Comparison of ENCODE assay signal across 17 cellular contexts in genomic region chr20:25503946-25504345, GRCh38.
A peak's percentile ranks its signal among the peaks of the same experiment; 100 is the strongest.
DNase-seq lines count a peak whose midpoint lies in the region; ATAC-seq, FAIRE-seq and TF ChIP-seq lines count a peak whose summit lies in the region.
"Had no signal": no experiment of that assay in that cellular context is flagged by ENCODE, and none has a peak within 500 bp of the region (broad histone marks: within the 10 kb centered on the region; RNA-seq: fewer than 3 reads in every experiment).

No MANE protein-coding gene starts in this region.

- H2BK12ac ChIP-seq in H9 (ENCODE audit: insufficient read length, low read depth, low read length), result no peak overlapping the region

- TF ChIP-seq CTCF in H9 (conservative IDR thresholded peaks at IDR 0.05), result no peak
- no peak for TF ChIP-seq CTCF in K562 (IDR thresholded peaks at IDR 0.05 in 2 of 3, conservative IDR thresholded peaks at IDR 0.05 in 1 of 3; ENCODE audit: insufficient read depth in 2 of 3, low read depth in 1 of 3, low read length in 3 of 3)
- no peak for TF ChIP-seq CTCF in nephron progenitor cell (IDR thresholded peaks at IDR 0.05)
- TF ChIP-seq CTCF in progenitor cell of endocrine pancreas (IDR thresholded peaks at IDR 0.05; ENCODE audit: unreplicated experiment), result no peak

- H3K4me1 ChIP-seq in H9 (ENCODE audit: insufficient read depth, low read length) (no peaks in the 10 kb centered on the region), K562 (replicated peaks in 1 of 2; ENCODE audit: control insufficient read depth in 2 of 2, insufficient read depth in 2 of 2, low read length in 2 of 2) (no peaks in the 10 kb centered on the region)
- H3K4me1 ChIP-seq: HAP-1 had no signal

- H3K23me2 ChIP-seq in H9 (ENCODE audit: insufficient read length, low read depth, low read length, poor library complexity, severe bottlenecking), result no peaks in the 10 kb centered on the region

- CTCF ChIA-PET in K562 (lab: Yijun Ruan, JAX; ENCODE audit: low intra/inter-chr PET ratio), result no interaction called here

- H3K23ac ChIP-seq in H9 (ENCODE audit: insufficient read length, low read depth, low read length), result no peak overlapping the region

- H3K18ac ChIP-seq in H9 (ENCODE audit: insufficient read length, low read depth, low read length), result no peak overlapping the region

- ATAC-seq in K562, result no peak
- ATAC-seq in activated naive CD8-positive, alpha-beta T cell treated with anti-CD3 and anti-CD28 coated beads, Interleukin-2, amount 50 U/mL, for 24 hours, result no peak
- ATAC-seq: CD8-positive, alpha-beta T cell; GM12878 had no signal

- no peak overlapping the region for H4K8ac ChIP-seq in H9 (replicated peaks; ENCODE audit: insufficient read length, low read depth, low read length)

- H3K4me3 Mint-ChIP-seq in H9, result no peak overlapping the region
- no peak overlapping the region for H3K4me3 Mint-ChIP-seq in nephron progenitor cell
- H3K4me3 Mint-ChIP-seq in progenitor cell of endocrine pancreas (ENCODE audit: low read depth), result no peak overlapping the region
- no peak overlapping the region for H3K4me3 Mint-ChIP-seq in activated naive CD8-positive, alpha-beta T cell treated with anti-CD3 and anti-CD28 coated beads, Interleukin-2, amount 50 U/mL, for 24 hours
- H3K4me3 Mint-ChIP-seq: B cell; CD8-positive, alpha-beta T cell had no signal

- POLR2A ChIA-PET in K562 (lab: Yijun Ruan, JAX), result no interaction called here

- no peak for TF ChIP-seq RAD21 in K562 (CRISPR knock-in tag; conservative IDR thresholded peaks at IDR 0.05 in 1 of 2, IDR thresholded peaks at IDR 0.05 in 1 of 2)

- intact Hi-C loops in K562 (cut with micrococcal nuclease), result no loop called here

- H3K27ac ChIP-seq in H9 (ENCODE audit: insufficient read length, low read depth, low read length), result no peak overlapping the region
- H3K27ac ChIP-seq in K562 (ENCODE audit: extremely low read depth, low read depth, low read length), result no peak overlapping the region
- H3K27ac ChIP-seq: BLaER1 treated with 17β-estradiol and CSF1 and Interleukin-3, amounts not matched to agents 10 nM and 100 nM; HL-60 had no signal

- H2AK5ac ChIP-seq in H9 (ENCODE audit: insufficient read length, low read length), result no peak overlapping the region

- H3K9ac ChIP-seq in H9 (ENCODE audit: extremely low read depth, insufficient read length, low read length) (no peak overlapping the region), K562 (ENCODE audit: insufficient read depth in 1 of 2, low read depth in 2 of 2, low read length in 2 of 2) (no peak overlapping the region)
- H3K9ac ChIP-seq: BLaER1 treated with 17β-estradiol and CSF1 and Interleukin-3, amounts not matched to agents 10 nM and 100 nM had no signal

- H3K79me1 ChIP-seq in H9 (ENCODE audit: insufficient read depth, low read depth, low read length, poor library complexity, severe bottlenecking), result no peaks in the 10 kb centered on the region

- H3K27me3 Mint-ChIP-seq in H9 (ENCODE audit: low read depth), result no peaks in the 10 kb centered on the region; the same call in 1 of the 2 replicates
- H3K27me3 Mint-ChIP-seq in nephron progenitor cell (ENCODE audit: low read depth, poor library complexity), result no peaks in the 10 kb centered on the region
- no peaks in the 10 kb centered on the region for H3K27me3 Mint-ChIP-seq in progenitor cell of endocrine pancreas
- no peaks in the 10 kb centered on the region for H3K27me3 Mint-ChIP-seq in activated naive CD8-positive, alpha-beta T cell treated with anti-CD3 and anti-CD28 coated beads, Interleukin-2, amount 50 U/mL, for 24 hours
- H3K27me3 Mint-ChIP-seq: B cell had no signal

- H2BK20ac ChIP-seq in H9 (ENCODE audit: low read depth, low read length, poor library complexity, severe bottlenecking), result no peak overlapping the region

- no peak overlapping the region for H2BK5ac ChIP-seq in H9 (ENCODE audit: insufficient read length, low read length)

- H3K14ac ChIP-seq in H9 (ENCODE audit: insufficient read depth, low read length), result no peak overlapping the region

- DNase-seq in H9 (no peak), K562 (ENCODE audit: extremely low read depth in 1 of 4, low spot score in 3 of 4) (no peak), nephron progenitor cell (no peak), progenitor cell of endocrine pancreas (ENCODE audit: low spot score, unreplicated experiment) (no peak), foreskin melanocyte (no peak)
- no peak for DNase-seq in activated naive CD8-positive, alpha-beta T cell treated with anti-CD3 and anti-CD28 coated beads, Interleukin-2, amount 50 U/mL, for 24 hours
- DNase-seq in effector CD4-positive, alpha-beta T cell, result no peak
- DNase-seq: Calu3; CD8-positive, alpha-beta T cell; DND-41; EL; GOT3 had no signal

- H3K79me2 ChIP-seq in H9 (ENCODE audit: insufficient read depth, low read length) (no peaks in the 10 kb centered on the region), K562 (ENCODE audit: control insufficient read depth, insufficient read depth, low read length) (no peaks in the 10 kb centered on the region)

- H3K9me3 Mint-ChIP-seq in H9 (no peaks in the 10 kb centered on the region), nephron progenitor cell (no peaks in the 10 kb centered on the region), progenitor cell of endocrine pancreas (ENCODE audit: low read depth) (no peaks in the 10 kb centered on the region)
- H3K9me3 Mint-ChIP-seq in activated naive CD8-positive, alpha-beta T cell treated with anti-CD3 and anti-CD28 coated beads, Interleukin-2, amount 50 U/mL, for 24 hours, result no peaks in the 10 kb centered on the region
- H3K9me3 Mint-ChIP-seq: CD8-positive, alpha-beta T cell had no signal

- H3K36me3 Mint-ChIP-seq in H9 (ENCODE audit: insufficient read depth in 1 of 3, low read depth in 3 of 3), result peaks cover 51 to 79% (median 72%) of the 10 kb centered on the region in 3 experiments
- peaks cover 57% of the 10 kb centered on the region for H3K36me3 Mint-ChIP-seq in nephron progenitor cell (ENCODE audit: low read depth)
- peaks cover 32% of the 10 kb centered on the region for H3K36me3 Mint-ChIP-seq in progenitor cell of endocrine pancreas (ENCODE audit: insufficient read depth)
- no peaks in the 10 kb centered on the region for H3K36me3 Mint-ChIP-seq in activated naive CD8-positive, alpha-beta T cell treated with anti-CD3 and anti-CD28 coated beads, Interleukin-2, amount 50 U/mL, for 24 hours (ENCODE audit: low read depth)

- H3K27me3 ChIP-seq in H9 (ENCODE audit: insufficient read depth, low read length) (no peaks in the 10 kb centered on the region), K562 (ENCODE audit: control insufficient read depth in 2 of 2, insufficient read depth in 2 of 2, low read length in 2 of 2) (peaks cover 6 to 48% of the 10 kb centered on the region in 2 experiments; a peak in 4 of 5 replicates)
- H3K27me3 ChIP-seq: BLaER1 treated with 17β-estradiol and CSF1 and Interleukin-3, amounts not matched to agents 10 nM and 100 nM had no signal

- TF ChIP-seq POLR2A in K562 (conservative IDR thresholded peaks at IDR 0.05), result no peak

- no peak overlapping the region for H2AFZ ChIP-seq in H9 (ENCODE audit: low read length)
- no peak overlapping the region for H2AFZ ChIP-seq in K562 (ENCODE audit: low read depth, low read length)

- no peak overlapping the region for H4K5ac ChIP-seq in H9 (ENCODE audit: insufficient read length, low read depth, low read length)

- H3K27ac Mint-ChIP-seq in H9 (peak overlapping the region in 2 of 3 experiments; percentile 8 to 74; a peak in 1 of 7 replicates), nephron progenitor cell (peak overlapping the region; percentile 85), progenitor cell of endocrine pancreas (peak overlapping the region; percentile 91)
- no peak overlapping the region for H3K27ac Mint-ChIP-seq in activated naive CD8-positive, alpha-beta T cell treated with anti-CD3 and anti-CD28 coated beads, Interleukin-2, amount 50 U/mL, for 24 hours
- H3K27ac Mint-ChIP-seq: B cell; CD8-positive, alpha-beta T cell had no signal

- no peaks in the 10 kb centered on the region for H3K36me3 ChIP-seq in K562 (ENCODE audit: control insufficient read depth, insufficient read depth, low read length)
- H3K36me3 ChIP-seq: HAP-1 had no signal

- H3K4ac ChIP-seq in H9 (ENCODE audit: low read depth, low read length), result no peak overlapping the region

- no peak for TF ChIP-seq EP300 in K562 (IDR thresholded peaks at IDR 0.05; ENCODE audit: low read length)

- WGBS in H9 (ENCODE audit: extremely low coverage, insufficient read length, low lambda C conversion rate), result no CpG with 5 or more reads among the region's 12 CpGs
- 0% methylated on average over 8 of the region's 12 CpGs for WGBS in K562 (ENCODE audit: insufficient coverage, low coverage, missing lambda C conversion rate)

- H3K4me2 ChIP-seq in H9 (ENCODE audit: insufficient read depth, insufficient read length, low read length), result no peak overlapping the region
- 0 out of 2 replicates have a peak overlapping the region, but pooled peaks have one; percentile 25 for H3K4me2 ChIP-seq in K562 (ENCODE audit: insufficient read depth, low read length)
- H3K4me2 ChIP-seq: BLaER1 treated with 17β-estradiol and CSF1 and Interleukin-3, amounts not matched to agents 10 nM and 100 nM had no signal

- H3K9me1 ChIP-seq in K562 (ENCODE audit: control insufficient read depth, insufficient read depth, low read length), result no peaks in the 10 kb centered on the region

- H3K4me3 ChIP-seq in K562, result no peak overlapping the region
- H3K4me3 ChIP-seq: BLaER1 treated with 17β-estradiol and CSF1 and Interleukin-3, amounts not matched to agents 10 nM and 100 nM; GM12878; HAP-1 had no signal

- no peak for FAIRE-seq in K562 (lab: Jason Lieb, UNC)
- FAIRE-seq: GM12878 had no signal

- H3K9me3 ChIP-seq in H9 (ENCODE audit: control insufficient read depth, low read depth, low read length) (no peaks in the 10 kb centered on the region), K562 (replicated peaks; ENCODE audit: control insufficient read depth, insufficient read depth, low read depth, low read length) (no peaks in the 10 kb centered on the region)
- H3K9me3 ChIP-seq: BLaER1 treated with 17β-estradiol and CSF1 and Interleukin-3, amounts not matched to agents 10 nM and 100 nM; HAP-1 had no signal

- H4K20me1 ChIP-seq in H9 (ENCODE audit: control insufficient read depth, insufficient read depth, insufficient read length) (no peaks in the 10 kb centered on the region), K562 (replicated peaks; ENCODE audit: control insufficient read depth, insufficient read depth, low read length) (no peaks in the 10 kb centered on the region; the same call in 1 of the 2 replicates)
- H4K20me1 ChIP-seq: BLaER1 treated with 17β-estradiol and CSF1 and Interleukin-3, amounts not matched to agents 10 nM and 100 nM had no signal

- H3K56ac ChIP-seq in H9 (ENCODE audit: insufficient read length, low read depth, low read length), result no peak overlapping the region

- no peak overlapping the region for H2BK15ac ChIP-seq in H9 (ENCODE audit: low read depth, low read length)

- in situ Hi-C loops in K562 (cut with MboI), result no loop called here

- H2BK120ac ChIP-seq in H9 (ENCODE audit: low read depth, low read length, poor library complexity, severe bottlenecking), result no peak overlapping the region

- H4K91ac ChIP-seq in H9 (ENCODE audit: insufficient read length, low read depth, low read length), result no peak overlapping the region

- no TSS peak for BruUV-seq in K562 (replicated peaks; lab: Mats Ljungman, UMichigan)

- no peak overlapping the region for H3T11ph ChIP-seq in H9 (ENCODE audit: low read length)

- H3K4me1 Mint-ChIP-seq in H9, result no peaks in the 10 kb centered on the region; a peak in 1 of 4 replicates
- no peaks in the 10 kb centered on the region for H3K4me1 Mint-ChIP-seq in nephron progenitor cell
- H3K4me1 Mint-ChIP-seq in progenitor cell of endocrine pancreas (ENCODE audit: low read depth), result no peaks in the 10 kb centered on the region
- H3K4me1 Mint-ChIP-seq in activated naive CD8-positive, alpha-beta T cell treated with anti-CD3 and anti-CD28 coated beads, Interleukin-2, amount 50 U/mL, for 24 hours, result no peaks in the 10 kb centered on the region
- H3K4me1 Mint-ChIP-seq: B cell had no signal
